In genomic region chr3:54639790-54640372, GRCh38 we compare ENCODE assay signal across 1 cellular context.
TF ChIP-seq lines count a peak whose summit lies in the region.

No MANE protein-coding gene starts in this region.

TF ChIP-seq in WTC11, 78 proteins besides CTCF, POLR2A, EP300 and RAD21 (continued from another document):
- peak; percentile 46; the same call in 1 of the 2 replicates for TF ChIP-seq ZNF281 (CRISPR knock-in tag; IDR thresholded peaks at IDR 0.05)
